ENCODE assay signal across 9 cellular contexts in the genomic region with DNA sequence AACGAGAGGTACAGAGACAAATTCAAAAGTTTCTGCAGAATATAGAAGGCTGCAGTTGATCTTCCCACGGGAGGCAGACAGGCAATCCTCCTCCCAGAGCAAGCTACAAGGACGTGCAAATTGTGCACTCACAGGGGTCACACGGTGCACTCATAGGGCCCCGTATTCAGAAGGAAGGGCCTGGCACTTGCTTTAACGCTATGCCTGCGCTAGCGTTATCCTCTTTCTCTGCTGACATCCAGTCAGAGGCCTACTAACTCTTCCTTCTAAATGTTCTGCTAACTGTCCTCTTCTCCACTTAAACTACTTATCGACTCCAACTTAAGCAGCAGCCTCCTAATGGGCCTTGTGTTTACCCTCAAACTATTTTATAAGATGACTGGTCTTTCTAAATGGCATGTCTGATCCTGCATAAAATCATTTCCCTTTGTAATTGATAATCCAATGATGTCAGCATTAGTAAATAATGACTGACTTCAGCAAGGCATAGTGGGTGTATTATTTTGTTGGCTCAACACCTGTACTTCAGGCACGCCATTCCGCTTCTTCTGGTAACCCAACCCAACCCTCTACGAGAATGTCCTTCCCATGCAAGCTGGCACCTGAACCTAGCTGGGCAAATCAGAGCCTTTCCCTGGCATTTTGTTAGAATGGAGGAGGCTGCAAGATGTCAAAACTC. TPM values are rescaled to one million over a fixed set of nuclear protein-coding genes. Genes with fewer than 3 reads are reported as not detected.
DNase-seq lines count a peak whose midpoint lies in the region; TF ChIP-seq lines count a peak whose summit lies in the region.
"Had no signal": no experiment of that assay in that cellular context is flagged by ENCODE, and none has a peak within 500 bp of the region (broad histone marks: within the 10 kb centered on the region; RNA-seq: fewer than 3 reads in every experiment).

No MANE protein-coding gene starts in this region.

- no peak overlapping the region for H2AFZ ChIP-seq in fibroblast of lung (ENCODE audit: low read length)

- H3K9ac ChIP-seq in fibroblast of lung (ENCODE audit: insufficient read depth, low read length) = no peak overlapping the region

- no peaks in the 10 kb centered on the region for H3K9me3 ChIP-seq in fibroblast of lung (ENCODE audit: control insufficient read depth, insufficient read depth, low read depth, low read length)

- no peak overlapping the region for H3K27ac ChIP-seq in fibroblast of lung (ENCODE audit: insufficient read depth, low read length)

- no peak for DNase-seq in GM12865 (ENCODE audit: low read depth)
- peak; percentile 13 for DNase-seq in SK-N-DZ (ENCODE audit: low spot score)
- DNase-seq in fibroblast of lung (ENCODE audit: low read depth in 2 of 2) = no peak
- DNase-seq in pons (ENCODE audit: low spot score) = peak; percentile 51
- no peak for DNase-seq in NCI-H1436 treated with DMSO at 0.1 percent for 48 hours (lab: John Stamatoyannopoulos, UW)
- DNase-seq in NCI-H2171 (lab: John Stamatoyannopoulos, UW) = no peak
- DNase-seq in activated naive CD4-positive, alpha-beta T cell treated with anti-CD3 and anti-CD28 coated beads, Interleukin-2, amount 50 U/mL, for 16 hours = no peak
- no peak for DNase-seq in stimulated activated CD4-positive, alpha-beta T cell treated with anti-CD3 and anti-CD28 coated beads, Interleukin-1b, Interleukin-23, amount 100 ng/mL, for 48 hours
- DNase-seq: NCI-H2081 treated with DMSO at 0.1 percent for 48 hours had no signal

- TF ChIP-seq CTCF in GM12865 (IDR thresholded peaks at IDR 0.05; ENCODE audit: insufficient read depth, low read depth, low read length, missing control alignments) (no peak), fibroblast of lung (conservative IDR thresholded peaks at IDR 0.05 in 1 of 2, IDR thresholded peaks at IDR 0.05 in 1 of 2; ENCODE audit: low read depth in 1 of 2, low read length in 2 of 2) (no peak)

- peak overlapping the region; percentile 85 for H3K4me2 ChIP-seq in fibroblast of lung (ENCODE audit: extremely low read depth, insufficient read depth, low read length)

- H3K4me1 ChIP-seq in fibroblast of lung (ENCODE audit: control insufficient read depth, extremely low read depth, insufficient read depth, low read length) = peaks cover 7% of the 10 kb centered on the region

- H3K4me3 ChIP-seq in GM12865 (ENCODE audit: low read depth, low read length) (peak overlapping the region; percentile 88), fibroblast of lung (replicated peaks in 1 of 4; ENCODE audit: control extremely low read depth in 1 of 4, insufficient read depth in 1 of 4, low read depth in 3 of 4, low read length in 4 of 4) (peak overlapping the region in 3 of 4 experiments; percentile 18 to 100 (median 83))

- H4K20me1 ChIP-seq in fibroblast of lung (ENCODE audit: control insufficient read depth, extremely low read depth, insufficient read depth, low read length) = peaks cover 2% of the 10 kb centered on the region

- no peaks in the 10 kb centered on the region for H3K27me3 ChIP-seq in fibroblast of lung (ENCODE audit: control insufficient read depth, insufficient read depth, low read length)

- H3K36me3 ChIP-seq in fibroblast of lung (ENCODE audit: control insufficient read depth, insufficient read depth, low read length) = no peaks in the 10 kb centered on the region

- peaks cover 65% of the 10 kb centered on the region for H3K79me2 ChIP-seq in fibroblast of lung (ENCODE audit: control insufficient read depth, insufficient read depth, low read length)

RNA-seq across cellular contexts. Expression of a gene that starts 2.2 kb away (rescaled TPM):
- polyA plus RNA-seq in SK-N-DZ (2014; cell fraction: cytosol; rRNA removed) = 31.9 TPM in 2 replicates
- 26.0 and 33.4 TPM in 2 replicates for polyA plus RNA-seq in SK-N-DZ (2014; cell fraction: nucleus; rRNA removed)
- 102 and 123 TPM in 2 replicates for total RNA-seq in fibroblast of lung
- 37.8 and 55.9 TPM in 2 replicates for polyA plus RNA-seq in fibroblast of lung
- 27.5 and 37.4 TPM in 2 replicates for polyA plus RNA-seq in fibroblast of lung (2012)
- 2.5 and 7.4 TPM in 2 replicates for polyA minus RNA-seq in fibroblast of lung (ENCODE audit: low replicate concordance)

RNA-seq across cellular contexts. Expression of a gene that starts 43.6 kb away (rescaled TPM):
- not detected in 2 replicates for polyA plus RNA-seq in SK-N-DZ (2014; cell fraction: cytosol; rRNA removed)
- polyA plus RNA-seq in SK-N-DZ (2014; cell fraction: nucleus; rRNA removed) = not detected in 2 replicates
- total RNA-seq in fibroblast of lung = not detected in 2 replicates
- not detected in 2 replicates for polyA plus RNA-seq in fibroblast of lung
- polyA plus RNA-seq in fibroblast of lung (2012) = not detected in 2 replicates
- polyA minus RNA-seq in fibroblast of lung (ENCODE audit: low replicate concordance) = not detected in 2 replicates

Comparison
In these comparisons a context has a peak if more than half of its experiments do, and no peak if none do; other contexts are left out.
1. DNase-seq: peak in SK-N-DZ (single experiment) and pons (single experiment); none in GM12865 (single experiment), fibroblast of lung (0 of 2), NCI-H1436 treated with DMSO at 0.1 percent for 48 hours (single experiment), NCI-H2171 (single experiment), activated naive CD4-positive, alpha-beta T cell treated with anti-CD3 and anti-CD28 coated beads, Interleukin-2, amount 50 U/mL, for 16 hours (single experiment) and stimulated activated CD4-positive, alpha-beta T cell treated with anti-CD3 and anti-CD28 coated beads, Interleukin-1b, Interleukin-23, amount 100 ng/mL, for 48 hours (single experiment).